Comparison of ENCODE assay signal across 1 cellular context in genomic region chr1:156931974-156932710, GRCh38.
TF ChIP-seq lines count a peak whose summit lies in the region.

No MANE protein-coding gene starts in this region.

TF ChIP-seq in K562, 482 proteins besides CTCF, POLR2A, EP300 and RAD21:
- no peak for TF ChIP-seq TOE1 (IDR thresholded peaks at IDR 0.05; ENCODE audit: borderline replicate concordance)
- no peak for TF ChIP-seq TOE1 (CRISPR knock-in tag; IDR thresholded peaks at IDR 0.05; ENCODE audit: borderline replicate concordance, low read depth)
- no peak for TF ChIP-seq NEUROD1 (IDR thresholded peaks at IDR 0.05; ENCODE audit: borderline replicate concordance, low read depth, low read length, partially characterized antibody)
- no peak for TF ChIP-seq ZNF764 (CRISPR knock-in tag; IDR thresholded peaks at IDR 0.05; ENCODE audit: low read depth)
- TF ChIP-seq SNIP1 (IDR thresholded peaks at IDR 0.05; ENCODE audit: low read depth), result no peak
- no peak for TF ChIP-seq GABPB1 (CRISPR knock-in tag; IDR thresholded peaks at IDR 0.05)
- TF ChIP-seq HIVEP1 (CRISPR knock-in tag; IDR thresholded peaks at IDR 0.05), result no peak
- TF ChIP-seq ATF2 (CRISPR knock-in tag; IDR thresholded peaks at IDR 0.05), result no peak
- TF ChIP-seq PHTF2 (CRISPR knock-in tag; IDR thresholded peaks at IDR 0.05), result no peak
- no peak for TF ChIP-seq STAT5B (CRISPR knock-in tag; IDR thresholded peaks at IDR 0.05)
- no peak for TF ChIP-seq ZNF311 (CRISPR knock-in tag; IDR thresholded peaks at IDR 0.05)
- no peak for TF ChIP-seq GTF2E2 (tag; IDR thresholded peaks at IDR 0.05)
- no peak for TF ChIP-seq HNRNPK (IDR thresholded peaks at IDR 0.05; ENCODE audit: low read depth, low read length, poor library complexity, severe bottlenecking)
- TF ChIP-seq TSC22D4 (tag; IDR thresholded peaks at IDR 0.05), result no peak
- TF ChIP-seq CBFA2T3 (IDR thresholded peaks at IDR 0.05), result no peak
- TF ChIP-seq, protein P1, sequence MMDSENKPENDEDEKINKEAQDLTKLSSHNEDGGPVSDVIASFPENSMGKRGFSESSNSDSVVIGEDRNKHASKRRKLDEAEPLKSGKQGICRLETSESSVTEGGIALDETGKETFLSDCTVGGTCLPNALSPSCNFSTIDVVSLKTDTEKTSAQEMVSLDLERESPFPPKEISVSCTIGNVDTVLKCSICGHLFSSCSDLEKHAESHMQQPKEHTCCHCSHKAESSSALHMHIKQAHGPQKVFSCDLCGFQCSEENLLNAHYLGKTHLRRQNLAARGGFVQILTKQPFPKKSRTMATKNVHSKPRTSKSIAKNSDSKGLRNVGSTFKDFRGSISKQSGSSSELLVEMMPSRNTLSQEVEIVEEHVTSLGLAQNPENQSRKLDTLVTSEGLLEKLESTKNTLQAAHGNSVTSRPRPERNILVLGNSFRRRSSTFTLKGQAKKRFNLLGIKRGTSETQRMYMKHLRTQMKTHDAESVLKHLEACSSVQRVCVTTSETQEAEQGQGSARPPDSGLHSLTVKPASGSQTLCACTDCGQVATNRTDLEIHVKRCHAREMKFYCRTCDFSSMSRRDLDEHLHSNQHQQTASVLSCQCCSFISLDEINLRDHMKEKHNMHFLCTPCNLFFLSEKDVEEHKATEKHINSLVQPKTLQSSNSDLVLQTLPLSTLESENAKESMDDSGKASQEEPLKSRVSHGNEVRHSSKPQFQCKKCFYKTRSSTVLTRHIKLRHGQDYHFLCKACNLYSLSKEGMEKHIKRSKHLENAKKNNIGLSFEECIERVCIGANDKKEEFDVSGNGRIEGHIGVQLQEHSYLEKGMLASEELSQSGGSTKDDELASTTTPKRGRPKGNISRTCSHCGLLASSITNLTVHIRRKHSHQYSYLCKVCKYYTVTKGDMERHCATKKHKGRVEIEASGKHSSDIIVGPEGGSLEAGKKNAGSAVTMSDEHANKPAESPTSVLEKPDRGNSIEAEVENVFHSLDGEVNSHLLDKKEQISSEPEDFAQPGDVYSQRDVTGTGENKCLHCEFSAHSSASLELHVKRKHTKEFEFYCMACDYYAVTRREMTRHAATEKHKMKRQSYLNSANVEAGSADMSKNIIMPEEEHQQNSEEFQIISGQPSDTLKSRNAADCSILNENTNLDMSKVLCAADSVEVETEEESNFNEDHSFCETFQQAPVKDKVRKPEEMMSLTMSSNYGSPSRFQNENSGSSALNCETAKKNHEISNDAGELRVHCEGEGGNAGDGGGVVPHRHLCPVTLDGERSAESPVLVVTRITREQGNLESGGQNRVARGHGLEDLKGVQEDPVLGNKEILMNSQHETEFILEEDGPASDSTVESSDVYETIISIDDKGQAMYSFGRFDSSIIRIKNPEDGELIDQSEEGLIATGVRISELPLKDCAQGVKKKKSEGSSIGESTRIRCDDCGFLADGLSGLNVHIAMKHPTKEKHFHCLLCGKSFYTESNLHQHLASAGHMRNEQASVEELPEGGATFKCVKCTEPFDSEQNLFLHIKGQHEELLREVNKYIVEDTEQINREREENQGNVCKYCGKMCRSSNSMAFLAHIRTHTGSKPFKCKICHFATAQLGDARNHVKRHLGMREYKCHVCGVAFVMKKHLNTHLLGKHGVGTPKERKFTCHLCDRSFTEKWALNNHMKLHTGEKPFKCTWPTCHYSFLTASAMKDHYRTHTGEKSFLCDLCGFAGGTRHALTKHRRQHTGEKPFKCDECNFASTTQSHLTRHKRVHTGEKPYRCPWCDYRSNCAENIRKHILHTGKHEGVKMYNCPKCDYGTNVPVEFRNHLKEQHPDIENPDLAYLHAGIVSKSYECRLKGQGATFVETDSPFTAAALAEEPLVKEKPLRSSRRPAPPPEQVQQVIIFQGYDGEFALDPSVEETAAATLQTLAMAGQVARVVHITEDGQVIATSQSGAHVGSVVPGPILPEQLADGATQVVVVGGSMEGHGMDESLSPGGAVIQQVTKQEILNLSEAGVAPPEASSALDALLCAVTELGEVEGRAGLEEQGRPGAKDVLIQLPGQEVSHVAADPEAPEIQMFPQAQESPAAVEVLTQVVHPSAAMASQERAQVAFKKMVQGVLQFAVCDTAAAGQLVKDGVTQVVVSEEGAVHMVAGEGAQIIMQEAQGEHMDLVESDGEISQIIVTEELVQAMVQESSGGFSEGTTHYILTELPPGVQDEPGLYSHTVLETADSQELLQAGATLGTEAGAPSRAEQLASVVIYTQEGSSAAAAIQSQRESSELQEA (IDR thresholded peaks at IDR 0.05; ENCODE audit: low read depth), result no peak
- TF ChIP-seq, protein P2, sequence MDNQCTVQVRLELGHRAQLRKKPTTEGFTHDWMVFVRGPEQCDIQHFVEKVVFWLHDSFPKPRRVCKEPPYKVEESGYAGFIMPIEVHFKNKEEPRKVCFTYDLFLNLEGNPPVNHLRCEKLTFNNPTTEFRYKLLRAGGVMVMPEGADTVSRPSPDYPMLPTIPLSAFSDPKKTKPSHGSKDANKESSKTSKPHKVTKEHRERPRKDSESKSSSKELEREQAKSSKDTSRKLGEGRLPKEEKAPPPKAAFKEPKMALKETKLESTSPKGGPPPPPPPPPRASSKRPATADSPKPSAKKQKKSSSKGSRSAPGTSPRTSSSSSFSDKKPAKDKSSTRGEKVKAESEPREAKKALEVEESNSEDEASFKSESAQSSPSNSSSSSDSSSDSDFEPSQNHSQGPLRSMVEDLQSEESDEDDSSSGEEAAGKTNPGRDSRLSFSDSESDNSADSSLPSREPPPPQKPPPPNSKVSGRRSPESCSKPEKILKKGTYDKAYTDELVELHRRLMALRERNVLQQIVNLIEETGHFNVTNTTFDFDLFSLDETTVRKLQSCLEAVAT (IDR thresholded peaks at IDR 0.05), result no peak
- TF ChIP-seq HNRNPUL1 (IDR thresholded peaks at IDR 0.05; ENCODE audit: low read length), result no peak
- no peak for TF ChIP-seq BCOR (IDR thresholded peaks at IDR 0.05)
- TF ChIP-seq COPS2 (conservative IDR thresholded peaks at IDR 0.05), result no peak
- no peak for TF ChIP-seq MTF1 (CRISPR knock-in tag; IDR thresholded peaks at IDR 0.05; ENCODE audit: borderline replicate concordance)
